ENCODE assay signal across 8 cellular contexts in genomic region chr11:119318240-119319135, GRCh38. TPM values are rescaled to one million over a fixed set of nuclear protein-coding genes. Genes with fewer than 3 reads are reported as not detected.
A peak's percentile ranks its signal among the peaks of the same experiment; 100 is the strongest.
DNase-seq lines count a peak whose midpoint lies in the region; ATAC-seq and TF ChIP-seq lines count a peak whose summit lies in the region.

No MANE protein-coding gene starts in this region.

- 15% methylated on average over 19 of the region's 22 CpGs for WGBS in mammary epithelial cell (ENCODE audit: low coverage, missing lambda C conversion rate)
- WGBS in mesenchymal stem cell: 36% methylated on average over 16 of the region's 22 CpGs

- peak overlapping the region; percentile 51 for H3K4me3 ChIP-seq in GM12864 (ENCODE audit: low read depth, low read length)
- no peak overlapping the region for H3K4me3 ChIP-seq in NB4 (ENCODE audit: low read depth, low read length)
- no peak overlapping the region for H3K4me3 ChIP-seq in mammary epithelial cell (replicated peaks in 1 of 3; ENCODE audit: insufficient read depth in 1 of 3, low read depth in 2 of 3, low read length in 3 of 3)
- H3K4me3 ChIP-seq in mesenchymal stem cell (ENCODE audit: insufficient read depth in 1 of 2, low read depth in 1 of 2, low read length in 2 of 2): no peak overlapping the region

- H3K27me3 ChIP-seq in mammary epithelial cell (ENCODE audit: insufficient read depth, low read length): no peaks in the 10 kb centered on the region
- peaks cover 0 to 40% of the 10 kb centered on the region in 2 experiments for H3K27me3 ChIP-seq in mesenchymal stem cell (ENCODE audit: control insufficient read depth in 1 of 2, insufficient read depth in 1 of 2, low read length in 2 of 2)

- H3K9ac ChIP-seq in mammary epithelial cell (ENCODE audit: insufficient read depth, low read length): no peak overlapping the region
- H3K9ac ChIP-seq in mesenchymal stem cell (ENCODE audit: low read length): no peak overlapping the region

- H2AFZ ChIP-seq in mammary epithelial cell (ENCODE audit: low read depth, low read length) (peak overlapping the region; percentile 85), mesenchymal stem cell (ENCODE audit: low read depth, low read length) (no peak overlapping the region)

- H3K27ac ChIP-seq in mammary epithelial cell (ENCODE audit: insufficient read depth, low read depth, low read length) (peak overlapping the region; percentile 73), mesenchymal stem cell (ENCODE audit: low read length, poor library complexity, severe bottlenecking) (peak overlapping the region; percentile 31)

- peak overlapping the region in 1 of 2 experiments; percentile 85 for H2BK12ac ChIP-seq in mesenchymal stem cell (ENCODE audit: low read length in 2 of 2)

- peaks cover 16% of the 10 kb centered on the region for H3K79me1 ChIP-seq in mesenchymal stem cell (replicated peaks; ENCODE audit: low read length, poor library complexity, severe bottlenecking)

- no peak overlapping the region for H2BK15ac ChIP-seq in mesenchymal stem cell (ENCODE audit: low read depth, poor library complexity, severe bottlenecking)

- CTCF ChIA-PET in mammary epithelial cell (lab: Charles Lee; ENCODE audit: low non-redundant PET): interaction anchor here (0.7 kb wide), 1 partner anchor 122 kb away, joined by 3 read pairs; no protein-coding TSS in a partner anchor

- H2BK5ac ChIP-seq in mesenchymal stem cell (ENCODE audit: low read depth, low read length, poor library complexity, severe bottlenecking): no peak overlapping the region

- intact Hi-C loops in mammary epithelial cell (cut with micrococcal nuclease): loop anchor here (2.0 to 5.0 kb wide), 2 partner anchors 62 to 406 kb away; partner anchors contain the start of gene USP2

- no peaks in the 10 kb centered on the region for H3K9me3 ChIP-seq in mammary epithelial cell (replicated peaks; ENCODE audit: insufficient read depth, low read length)
- H3K9me3 ChIP-seq in mesenchymal stem cell (ENCODE audit: control insufficient read depth, low read length): no peaks in the 10 kb centered on the region

- ATAC-seq in HG03097 (IDR thresholded peaks at IDR 0.05; ENCODE audit: low FRiP score, unreplicated experiment) (no peak), GM19328 (IDR thresholded peaks at IDR 0.05; ENCODE audit: unreplicated experiment) (no peak)

- dilution Hi-C loops in mammary epithelial cell (cut with HindIII; ENCODE audit: low sequenced_read_pairs): no loop called here

- DNase-seq in GM12864 (ENCODE audit: low read depth) (peak; percentile 78), NB4 (ENCODE audit: low read depth) (peak; percentile 95), mammary epithelial cell (peak; percentile 86), mesenchymal stem cell (peak; percentile 91), NCI-H1436 treated with DMSO at 0.1 percent for 48 hours (lab: John Stamatoyannopoulos, UW) (no peak), NCI-H2081 (lab: John Stamatoyannopoulos, UW) (no peak)

- H4K20me1 ChIP-seq in mammary epithelial cell (ENCODE audit: insufficient read depth, low read length): no peaks in the 10 kb centered on the region

- H3K4me1 ChIP-seq in mammary epithelial cell (ENCODE audit: insufficient read depth, low read length) (peaks cover 68% of the 10 kb centered on the region), mesenchymal stem cell (ENCODE audit: control insufficient read depth, insufficient read depth, low read depth, low read length) (peaks cover 54% of the 10 kb centered on the region)

- no peak for TF ChIP-seq CTCF in GM12864 (IDR thresholded peaks at IDR 0.05; ENCODE audit: low read depth, low read length, missing control alignments)
- no peak for TF ChIP-seq CTCF in NB4 (IDR thresholded peaks at IDR 0.05; ENCODE audit: low read depth, low read length)
- no peak for TF ChIP-seq CTCF in mammary epithelial cell (conservative IDR thresholded peaks at IDR 0.05 in 1 of 2, IDR thresholded peaks at IDR 0.05 in 1 of 2; ENCODE audit: extremely low read depth in 1 of 2, insufficient read depth in 1 of 2, low read depth in 1 of 2, low read length in 2 of 2)

- H2AK5ac ChIP-seq in mesenchymal stem cell (ENCODE audit: low read length, severe bottlenecking): peak overlapping the region; percentile 31

- no TSS peak for BruUV-seq in mammary epithelial cell (replicated peaks; lab: Mats Ljungman, UMichigan)

- TF ChIP-seq POLR2A in NB4 (IDR thresholded peaks at IDR 0.05; ENCODE audit: extremely low read depth, insufficient read length): peak; percentile 88

- peak overlapping the region; percentile 59 to 81 for H3K18ac ChIP-seq in mesenchymal stem cell (ENCODE audit: low read depth in 1 of 2, low read length in 2 of 2)

- H4K91ac ChIP-seq in mesenchymal stem cell (ENCODE audit: low read length): peak overlapping the region; percentile 83

- H3K23ac ChIP-seq in mesenchymal stem cell (ENCODE audit: low read length in 2 of 2): no peak overlapping the region

- H3K4me2 ChIP-seq in mammary epithelial cell (ENCODE audit: insufficient read depth, low read depth, low read length) (peak overlapping the region; percentile 68), mesenchymal stem cell (ENCODE audit: low read length, poor library complexity, severe bottlenecking) (peak overlapping the region; percentile 12)

- H3K36me3 ChIP-seq in mammary epithelial cell (ENCODE audit: insufficient read depth, low read length): no peaks in the 10 kb centered on the region
- H3K36me3 ChIP-seq in mesenchymal stem cell (ENCODE audit: control insufficient read depth in 1 of 2, insufficient read depth in 2 of 2, low read depth in 1 of 2, low read length in 2 of 2): peaks cover 0 to 12% of the 10 kb centered on the region in 2 experiments

- H3K14ac ChIP-seq in mesenchymal stem cell (ENCODE audit: low read length in 2 of 2): peak overlapping the region in 1 of 2 experiments; percentile 20

- peak overlapping the region; percentile 81 for H4K8ac ChIP-seq in mesenchymal stem cell (ENCODE audit: low read length)

- in situ Hi-C loops in mammary epithelial cell (cut with MboI; ENCODE audit: low sequenced_read_pairs in 2 of 2): no loop called here

- no peaks in the 10 kb centered on the region for H3K79me2 ChIP-seq in mammary epithelial cell (ENCODE audit: insufficient read depth, low read length)

- peak overlapping the region in 1 of 2 experiments; percentile 5 for H3K4ac ChIP-seq in mesenchymal stem cell (ENCODE audit: low read depth in 1 of 2, low read length in 2 of 2)

- no peak overlapping the region for H2BK120ac ChIP-seq in mesenchymal stem cell (ENCODE audit: low read depth, low read length)

RNA-seq across cellular contexts. Expression of gene MCAM, which starts 1.6 kb away (rescaled TPM):
- 100 to 1,000 TPM in 1 of 2 donors, 10 to 100 TPM in 1; 47.2 to 409 TPM for total RNA-seq in mammary epithelial cell
- 75.0 TPM for polyA plus RNA-seq in mammary epithelial cell
- 36.1 TPM for polyA minus RNA-seq in mammary epithelial cell
- polyA plus RNA-seq in mesenchymal stem cell (2013, experiment 1 of 2): 80.2 TPM
- polyA plus RNA-seq in mesenchymal stem cell (2013, experiment 2 of 2): 77.3 TPM

RNA-seq across cellular contexts. Expression of gene RNF26, which starts 15.8 kb away (rescaled TPM):
- total RNA-seq in mammary epithelial cell: 10 to 100 TPM in 1 of 2 donors, 1 to 10 TPM in 1; 3.7 to 34.4 TPM
- 39.1 TPM for polyA plus RNA-seq in mammary epithelial cell
- 66.6 TPM for polyA minus RNA-seq in mammary epithelial cell
- 30.2 TPM for polyA plus RNA-seq in mesenchymal stem cell (2013, experiment 1 of 2)
- 30.5 TPM for polyA plus RNA-seq in mesenchymal stem cell (2013, experiment 2 of 2)

RNA-seq across cellular contexts. Expression of gene C1QTNF5, which starts 22.2 kb away (rescaled TPM):
- under 1 TPM in 1 of 2 donors, not detected in 1; 0.50 TPM for total RNA-seq in mammary epithelial cell
- 0.07 TPM for polyA plus RNA-seq in mammary epithelial cell
- not detected for polyA minus RNA-seq in mammary epithelial cell
- polyA plus RNA-seq in mesenchymal stem cell (2013, experiment 1 of 2): 25.1 TPM
- 26.5 TPM for polyA plus RNA-seq in mesenchymal stem cell (2013, experiment 2 of 2)

RNA-seq across cellular contexts. Expression of gene MFRP, which starts 28.0 kb away (rescaled TPM):
- not detected for total RNA-seq in mammary epithelial cell
- polyA plus RNA-seq in mammary epithelial cell: not detected
- polyA minus RNA-seq in mammary epithelial cell: not detected
- polyA plus RNA-seq in mesenchymal stem cell (2013, experiment 1 of 2): not detected
- not detected for polyA plus RNA-seq in mesenchymal stem cell (2013, experiment 2 of 2)

Comparison
In these comparisons a context has a peak if more than half of its experiments do, and no peak if none do; other contexts are left out.
1. DNase-seq: peak in GM12864 (single experiment), NB4 (single experiment), mammary epithelial cell (single experiment) and mesenchymal stem cell (single experiment); none in NCI-H1436 treated with DMSO at 0.1 percent for 48 hours (single experiment) and NCI-H2081 (0 of 2).